ENCODE assay signal across 27 cellular contexts in genomic region chr7:47216439-47216838, GRCh38.
"Had no signal": no experiment of that assay in that cellular context is flagged by ENCODE, and none has a peak within 500 bp of the region (broad histone marks: within the 10 kb centered on the region; RNA-seq: fewer than 3 reads in every experiment).

No MANE protein-coding gene starts in this region.

- H3K9me3 Mint-ChIP-seq: mesothelial cell of epicardium; naive B cell; natural killer cell; stimulated activated naive B cell treated with anti-CD40 and anti-IgM and Interleukin-4, amounts not matched to agents 10 μg/mL and 1 μg/mL and 100 μg/mL, for 72 hours had no signal

- H3K27me3 ChIP-seq: ovary, stomach, testis, thyroid gland, transverse colon, upper lobe of right lung had no signal

- H3K9me3 ChIP-seq: lower lobe of right lung, ovary, stomach, testis, thyroid gland, transverse colon, upper lobe of right lung had no signal

- FAIRE-seq: islet of Langerhans, kidney, urothelium cell line had no signal

- H3K4me1 ChIP-seq: lower lobe of right lung, testis, upper lobe of right lung had no signal

- H3K36me3 Mint-ChIP-seq: immature natural killer cell; mesothelial cell of epicardium; naive B cell; natural killer cell; stimulated activated naive B cell treated with anti-CD40 and anti-IgM and Interleukin-4, amounts not matched to agents 10 μg/mL and 1 μg/mL and 100 μg/mL, for 72 hours had no signal

- H3K4me1 Mint-ChIP-seq: immature natural killer cell, natural killer cell had no signal

- H3K27me3 Mint-ChIP-seq: progenitor cell of endocrine pancreas had no signal

- ATAC-seq: lower lobe of right lung; natural killer cell; sciatic nerve; stimulated activated naive B cell treated with anti-CD40 and anti-IgM and Interleukin-4, amounts not matched to agents 10 μg/mL and 1 μg/mL and 100 μg/mL, for 72 hours; stimulated activated naive CD8-positive, alpha-beta T cell treated with anti-CD3 and anti-CD28 coated beads, Interleukin-15, Interleukin-2, amounts not matched to agents 100 U/mL and 50 U/mL, for 24 hours; upper lobe of right lung had no signal

- H3K4me3 Mint-ChIP-seq: immature natural killer cell; mesothelial cell of epicardium; naive B cell; natural killer cell; stimulated activated naive B cell treated with anti-CD40 and anti-IgM and Interleukin-4, amounts not matched to agents 10 μg/mL and 1 μg/mL and 100 μg/mL, for 72 hours had no signal

- DNase-seq: hypothalamus; immature natural killer cell; kidney; lower lobe of right lung; mammary epithelial cell; mesenchymal stem cell; naive B cell; natural killer cell; ovary; right cardiac atrium; stimulated activated CD4-positive, alpha-beta T cell treated with anti-CD3 and anti-CD28 coated beads, Interleukin-12 subunit alpha, Interleukin-12 subunit beta, amount 100 ng/mL, for 4 hours; stimulated activated CD4-positive, alpha-beta T cell treated with anti-CD3 and anti-CD28 coated beads, Interleukin-15, amount 100 ng/mL, for 24 hours; stimulated activated CD4-positive, alpha-beta T cell treated with anti-CD3 and anti-CD28 coated beads, Interleukin-2, amount 100 ng/mL, for 24 hours; stimulated activated CD4-positive, alpha-beta T cell treated with anti-CD3 and anti-CD28 coated beads, Interleukin-4, amount 100 ng/mL, for 1 hour; stimulated activated naive B cell treated with anti-CD40 and anti-IgM and Interleukin-4, amounts not matched to agents 10 μg/mL and 1 μg/mL and 100 μg/mL, for 72 hours; stimulated activated naive CD8-positive, alpha-beta T cell treated with anti-CD3 and anti-CD28 coated beads, Interleukin-15, Interleukin-2, amounts not matched to agents 100 U/mL and 50 U/mL, for 24 hours; stomach; testis; thyroid gland; transverse colon; upper lobe of right lung had no signal

- H3K27ac ChIP-seq: lower lobe of right lung, ovary, skin epidermis, stomach, testis, thyroid gland, upper lobe of right lung had no signal

- H3K27ac Mint-ChIP-seq: immature natural killer cell; mesothelial cell of epicardium; naive B cell; natural killer cell; progenitor cell of endocrine pancreas; stimulated activated naive B cell treated with anti-CD40 and anti-IgM and Interleukin-4, amounts not matched to agents 10 μg/mL and 1 μg/mL and 100 μg/mL, for 72 hours had no signal

- H3K36me3 ChIP-seq: lower lobe of right lung, ovary, stomach, thyroid gland, transverse colon, upper lobe of right lung had no signal

- H3K4me3 ChIP-seq: lower lobe of right lung, ovary, skin epidermis, stomach, testis, thyroid gland, transverse colon, upper lobe of right lung had no signal
